17 cellular contexts compared by ENCODE assay signal in the genomic region with DNA sequence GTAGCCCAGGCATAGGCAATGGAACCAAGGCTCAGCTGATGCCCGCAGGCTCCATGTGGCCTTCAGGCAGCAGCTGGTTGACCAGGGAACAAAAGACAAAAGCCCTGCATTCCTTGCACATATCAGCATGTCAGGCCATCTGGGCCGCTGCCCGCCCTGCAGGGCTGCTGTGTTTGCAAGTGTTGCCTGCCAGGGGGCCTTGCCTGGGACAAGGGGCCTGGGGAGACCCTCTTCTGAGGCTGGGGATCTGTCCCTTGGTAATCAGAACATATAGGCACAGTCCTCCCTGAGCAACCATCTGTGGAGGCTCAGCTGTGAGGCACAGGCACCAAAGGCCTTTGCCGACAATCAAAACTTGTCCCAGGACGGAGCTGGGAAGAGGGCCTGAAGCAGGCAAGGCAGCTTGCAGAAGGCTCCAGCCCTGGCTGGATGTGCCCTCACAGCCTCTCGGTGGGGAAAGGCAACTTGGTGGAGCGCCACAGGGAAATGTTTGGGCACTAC.
DNase-seq lines count a peak whose midpoint lies in the region; ATAC-seq, FAIRE-seq and TF ChIP-seq lines count a peak whose summit lies in the region.
"Had no signal": no experiment of that assay in that cellular context is flagged by ENCODE, and none has a peak within 500 bp of the region (broad histone marks: within the 10 kb centered on the region; RNA-seq: fewer than 3 reads in every experiment).

No MANE protein-coding gene starts in this region.

- H3K4me1 Mint-ChIP-seq in H9: peaks cover 20 to 24% of the 10 kb centered on the region in 2 experiments
- H3K4me1 Mint-ChIP-seq in osteocyte (ENCODE audit: unreplicated experiment): peaks cover 15% of the 10 kb centered on the region

- H4K91ac ChIP-seq in H9 (ENCODE audit: insufficient read length, low read depth, low read length) (no peak overlapping the region), H1 (replicated peaks; ENCODE audit: insufficient read length, low read length) (no peak overlapping the region)

- H4K20me1 ChIP-seq in H9 (ENCODE audit: control insufficient read depth, insufficient read depth, insufficient read length): no peaks in the 10 kb centered on the region
- H4K20me1 ChIP-seq in H1 (replicated peaks in 1 of 2; ENCODE audit: control insufficient read depth in 1 of 2, insufficient read depth in 2 of 2, low read length in 2 of 2): no peaks in the 10 kb centered on the region

- H3K14ac ChIP-seq in H9 (ENCODE audit: insufficient read depth, low read length) (no peak overlapping the region), H1 (ENCODE audit: insufficient read length) (no peak overlapping the region)

- H2BK12ac ChIP-seq in H9 (ENCODE audit: insufficient read length, low read depth, low read length): no peak overlapping the region
- H2BK12ac ChIP-seq in H1 (ENCODE audit: low read depth, low read length): no peak overlapping the region

- no peak for FAIRE-seq in H1 (lab: Jason Lieb, UNC)

- H3K4me3 Mint-ChIP-seq in H9: no peak overlapping the region
- no peak overlapping the region for H3K4me3 Mint-ChIP-seq in osteocyte (ENCODE audit: unreplicated experiment)
- H3K4me3 Mint-ChIP-seq: activated T-helper 17 cell treated with anti-CD3 and anti-CD28 coated beads, Interleukin-2, amount 50 U/mL, for 72 hours; dendritic cell treated with granulocyte-macrophage colony-stimulating factor and Interleukin-4, amounts not matched to agents 40 ng/mL and 50 ng/mL, for 4 days; stimulated activated naive B cell treated with anti-CD40 and anti-IgM and Interleukin-4, amounts not matched to agents 10 μg/mL and 1 μg/mL and 100 μg/mL, for 72 hours had no signal

- no peak for ATAC-seq in GM18861 (IDR thresholded peaks at IDR 0.05; ENCODE audit: unreplicated experiment)
- no peak for ATAC-seq in HG02970 (IDR thresholded peaks at IDR 0.05; ENCODE audit: low FRiP score, unreplicated experiment)
- ATAC-seq: activated T-helper 17 cell treated with anti-CD3 and anti-CD28 coated beads, Interleukin-2, amount 50 U/mL, for 72 hours; stimulated activated naive B cell treated with anti-CD40 and anti-IgM and Interleukin-4, amounts not matched to agents 10 μg/mL and 1 μg/mL and 100 μg/mL, for 72 hours had no signal

- no peaks in the 10 kb centered on the region for H3K9me3 ChIP-seq in BE2C
- H3K9me3 ChIP-seq in H9 (ENCODE audit: control insufficient read depth, low read depth, low read length): no peaks in the 10 kb centered on the region
- no peaks in the 10 kb centered on the region for H3K9me3 ChIP-seq in H1 (ENCODE audit: insufficient read depth in 2 of 2, low read depth in 1 of 2, low read length in 1 of 2)
- H3K9me3 ChIP-seq in tibial nerve: no peaks in the 10 kb centered on the region
- H3K9me3 ChIP-seq: thyroid gland had no signal

- CTCF ChIA-PET in H1 (lab: Charles Lee; ENCODE audit: partially characterized antibody): interaction anchor here (1.0 to 5.2 kb wide), 11 partner anchors 10 to 443 kb away, joined by 3 to 24 read pairs (median 4); no protein-coding TSS in a partner anchor

- POLR2A ChIA-PET in H1 (lab: Charles Lee; ENCODE audit: partially characterized antibody): interaction anchor here (1.4 kb wide), 1 partner anchor 9 kb away, joined by 3 read pairs; no protein-coding TSS in a partner anchor

- H3K18ac ChIP-seq in H9 (ENCODE audit: insufficient read length, low read depth, low read length) (no peak overlapping the region), H1 (ENCODE audit: extremely low read depth, low read length) (no peak overlapping the region; the same call in 1 of the 2 replicates)

- no peak overlapping the region for H2AK5ac ChIP-seq in H9 (ENCODE audit: insufficient read length, low read length)
- H2AK5ac ChIP-seq in H1 (ENCODE audit: low read depth, low read length): no peak overlapping the region

- H3K79me2 ChIP-seq in H9 (ENCODE audit: insufficient read depth, low read length): no peaks in the 10 kb centered on the region
- no peaks in the 10 kb centered on the region for H3K79me2 ChIP-seq in H1 (ENCODE audit: control insufficient read depth in 1 of 2, insufficient read depth in 2 of 2, low read length in 2 of 2)

- H3K9ac ChIP-seq in H9 (ENCODE audit: extremely low read depth, insufficient read length, low read length) (no peak overlapping the region), H1 (replicated peaks in 1 of 4; ENCODE audit: extremely low read depth in 1 of 4, low read depth in 3 of 4, low read length in 3 of 4) (no peak overlapping the region)

- H3K27ac Mint-ChIP-seq in H9 (no peak overlapping the region), osteocyte (ENCODE audit: unreplicated experiment) (no peak overlapping the region)
- H3K27ac Mint-ChIP-seq: activated T-helper 17 cell treated with anti-CD3 and anti-CD28 coated beads, Interleukin-2, amount 50 U/mL, for 72 hours; dendritic cell treated with granulocyte-macrophage colony-stimulating factor and Interleukin-4, amounts not matched to agents 40 ng/mL and 50 ng/mL, for 4 days; stimulated activated naive B cell treated with anti-CD40 and anti-IgM and Interleukin-4, amounts not matched to agents 10 μg/mL and 1 μg/mL and 100 μg/mL, for 72 hours had no signal

- H3K27me3 Mint-ChIP-seq in H9 (ENCODE audit: low read depth): peaks cover 48% of the 10 kb centered on the region
- peaks cover 41% of the 10 kb centered on the region for H3K27me3 Mint-ChIP-seq in osteocyte (ENCODE audit: unreplicated experiment)

- peaks cover 12% of the 10 kb centered on the region for H3K4me1 ChIP-seq in BE2C
- H3K4me1 ChIP-seq in H9 (ENCODE audit: insufficient read depth, low read length): no peaks in the 10 kb centered on the region
- H3K4me1 ChIP-seq in H1 (replicated peaks in 1 of 4; ENCODE audit: control insufficient read depth in 3 of 4, insufficient read depth in 4 of 4, low read length in 3 of 4): peaks cover 0 to 9% (median 6%) of the 10 kb centered on the region in 4 experiments; a peak in 3 of 7 replicates
- peaks cover 0 to 24% (median 19%) of the 10 kb centered on the region in 4 donors for H3K4me1 ChIP-seq in tibial nerve

- H2BK5ac ChIP-seq in H9 (ENCODE audit: insufficient read length, low read length): no peak overlapping the region
- H2BK5ac ChIP-seq in H1 (ENCODE audit: low read depth, low read length): no peak overlapping the region

- H3T11ph ChIP-seq in H9 (ENCODE audit: low read length): no peak overlapping the region

- H3K23me2 ChIP-seq in H9 (ENCODE audit: insufficient read length, low read depth, low read length, poor library complexity, severe bottlenecking) (peaks cover 10% of the 10 kb centered on the region), H1 (ENCODE audit: low read depth, low read length) (peaks cover 11% of the 10 kb centered on the region; the same call in 1 of the 2 replicates)

- TF ChIP-seq RAD21 in H1 (IDR thresholded peaks at IDR 0.05 in 1 of 2, conservative IDR thresholded peaks at IDR 0.05 in 1 of 2; ENCODE audit: low read depth in 2 of 2, low read length in 2 of 2): no peak

- H4K5ac ChIP-seq in H9 (ENCODE audit: insufficient read length, low read depth, low read length) (no peak overlapping the region), H1 (ENCODE audit: insufficient read length, low read depth, low read length) (no peak overlapping the region)

- H3K4me3 ChIP-seq in BE2C (ENCODE audit: low read depth, low read length) (no peak overlapping the region), H1 (ENCODE audit: extremely low read depth in 1 of 4, insufficient read depth in 2 of 4, low read depth in 3 of 4, low read length in 4 of 4) (no peak overlapping the region), tibial nerve (no peak overlapping the region)
- H3K4me3 ChIP-seq: thyroid gland had no signal

- WGBS in H9 (ENCODE audit: extremely low coverage, insufficient read length, low lambda C conversion rate): no CpG with 5 or more reads among the region's 7 CpGs
- 72% methylated on average over 7 of the region's 7 CpGs; no CpG with 5 or more reads in 1 of the 2 experiments for WGBS in H1 (ENCODE audit: extremely low coverage in 1 of 2, insufficient coverage in 1 of 2, insufficient read length in 1 of 2, insufficient replicate concordance in 2 of 2, low coverage in 1 of 2, low lambda C conversion rate in 2 of 2, missing lambda C conversion rate in 1 of 2), 2 experiments
- 69 to 76% methylated on average over 6 to 7 of the region's 7 CpGs for WGBS in tibial nerve, 2 donors

- H2AFZ ChIP-seq in H9 (ENCODE audit: low read length) (no peak overlapping the region), H1 (ENCODE audit: low read length) (no peak overlapping the region)

- TF ChIP-seq EP300 in H1 (IDR thresholded peaks at IDR 0.05; ENCODE audit: borderline replicate concordance in 1 of 2, low read depth in 2 of 2, low read length in 2 of 2) (no peak), tibial nerve (IDR thresholded peaks at IDR 0.05) (no peak)

- peak; percentile 17 for DNase-seq in BE2C
- peak; percentile 58 for DNase-seq in H9
- DNase-seq in H1 (ENCODE audit: low read depth in 1 of 2, low spot score in 2 of 2): no peak
- peak; percentile 78 for DNase-seq in osteocyte (ENCODE audit: extremely low spot score, unreplicated experiment)
- DNase-seq in NCI-H446 treated with DMSO at 0.1 percent for 48 hours (lab: John Stamatoyannopoulos, UW): no peak
- DNase-seq in tibial nerve (ENCODE audit: low spot score in 2 of 2): no peak
- DNase-seq: DMS79 treated with DMSO at 0.1 percent for 48 hours; NCI-H1092; NCI-H2107; Right ventricle myocardium superior; stimulated activated naive B cell treated with anti-CD40 and anti-IgM and Interleukin-4, amounts not matched to agents 10 μg/mL and 1 μg/mL and 100 μg/mL, for 72 hours; thyroid gland had no signal

- H3K27ac ChIP-seq in H9 (ENCODE audit: insufficient read length, low read depth, low read length): no peak overlapping the region
- no peak overlapping the region for H3K27ac ChIP-seq in H1 (ENCODE audit: low read depth, low read length)
- H3K27ac ChIP-seq in tibial nerve: no peak overlapping the region
- H3K27ac ChIP-seq: thyroid gland, VCaP had no signal

- H2BK120ac ChIP-seq in H9 (ENCODE audit: low read depth, low read length, poor library complexity, severe bottlenecking): no peak overlapping the region
- H2BK120ac ChIP-seq in H1 (replicated peaks; ENCODE audit: low read depth, low read length): no peak overlapping the region

- H4K8ac ChIP-seq in H9 (replicated peaks; ENCODE audit: insufficient read length, low read depth, low read length) (no peak overlapping the region), H1 (ENCODE audit: extremely low read depth, insufficient read depth, low read length) (no peak overlapping the region)

- H3K56ac ChIP-seq in H9 (ENCODE audit: insufficient read length, low read depth, low read length) (no peak overlapping the region), H1 (replicated peaks; ENCODE audit: insufficient read length, low read depth, low read length) (no peak overlapping the region)

- H2BK20ac ChIP-seq in H9 (ENCODE audit: low read depth, low read length, poor library complexity, severe bottlenecking) (no peak overlapping the region), H1 (ENCODE audit: low read length) (no peak overlapping the region)

- no peaks in the 10 kb centered on the region for H3K79me1 ChIP-seq in H9 (ENCODE audit: insufficient read depth, low read depth, low read length, poor library complexity, severe bottlenecking)
- H3K79me1 ChIP-seq in H1 (ENCODE audit: low read depth, low read length): no peaks in the 10 kb centered on the region

- no peak for TF ChIP-seq CTCF in BE2C (IDR thresholded peaks at IDR 0.05; ENCODE audit: low read depth, low read length)
- no peak for TF ChIP-seq CTCF in H9 (conservative IDR thresholded peaks at IDR 0.05)
- no peak for TF ChIP-seq CTCF in H1 (IDR thresholded peaks at IDR 0.05; ENCODE audit: control extremely low read depth in 1 of 3, insufficient read depth in 1 of 3, low read depth in 1 of 3, low read length in 3 of 3)
- no peak for TF ChIP-seq CTCF in osteocyte (IDR thresholded peaks at IDR 0.05)
- TF ChIP-seq CTCF in tibial nerve (IDR thresholded peaks at IDR 0.05): no peak

- H3K4ac ChIP-seq in H9 (ENCODE audit: low read depth, low read length) (no peak overlapping the region), H1 (replicated peaks; ENCODE audit: insufficient read length, low read depth, low read length) (no peak overlapping the region)

- TF ChIP-seq POLR2A in H1 (IDR thresholded peaks at IDR 0.05; ENCODE audit: control extremely low read depth in 1 of 2, low read depth in 2 of 2, low read length in 2 of 2) (no peak), tibial nerve (IDR thresholded peaks at IDR 0.05) (no peak)

- no peaks in the 10 kb centered on the region; a peak in 1 of 5 replicates for H3K9me3 Mint-ChIP-seq in H9
- H3K9me3 Mint-ChIP-seq in osteocyte (ENCODE audit: unreplicated experiment): no peaks in the 10 kb centered on the region
- H3K9me3 Mint-ChIP-seq: activated T-helper 17 cell treated with anti-CD3 and anti-CD28 coated beads, Interleukin-2, amount 50 U/mL, for 72 hours; dendritic cell treated with granulocyte-macrophage colony-stimulating factor and Interleukin-4, amounts not matched to agents 40 ng/mL and 50 ng/mL, for 4 days had no signal

- no peaks in the 10 kb centered on the region for H3K36me3 Mint-ChIP-seq in H9 (ENCODE audit: insufficient read depth in 1 of 3, low read depth in 3 of 3)
- no peaks in the 10 kb centered on the region for H3K36me3 Mint-ChIP-seq in osteocyte (ENCODE audit: unreplicated experiment)
- H3K36me3 Mint-ChIP-seq: stimulated activated naive B cell treated with anti-CD40 and anti-IgM and Interleukin-4, amounts not matched to agents 10 μg/mL and 1 μg/mL and 100 μg/mL, for 72 hours had no signal

- H2BK15ac ChIP-seq in H9 (ENCODE audit: low read depth, low read length) (no peak overlapping the region), H1 (ENCODE audit: low read length) (0 out of 2 replicates have a peak overlapping the region, but pooled peaks have one; percentile 61)

- H3K4me2 ChIP-seq in H9 (ENCODE audit: insufficient read depth, insufficient read length, low read length): no peak overlapping the region
- H3K4me2 ChIP-seq in H1 (ENCODE audit: insufficient read depth in 1 of 2, low read depth in 2 of 2, low read length in 2 of 2): no peak overlapping the region

- no peak overlapping the region for H3K23ac ChIP-seq in H9 (ENCODE audit: insufficient read length, low read depth, low read length)
- H3K23ac ChIP-seq in H1 (ENCODE audit: insufficient read length): no peak overlapping the region

- H3K36me3 ChIP-seq in BE2C: no peaks in the 10 kb centered on the region
- H3K36me3 ChIP-seq in H1 (ENCODE audit: control insufficient read depth in 2 of 4, insufficient read depth in 4 of 4, low read length in 3 of 4): no peaks in the 10 kb centered on the region
- H3K36me3 ChIP-seq in tibial nerve: no peaks in the 10 kb centered on the region
- H3K36me3 ChIP-seq: thyroid gland had no signal

- H3K27me3 ChIP-seq in BE2C (no peaks in the 10 kb centered on the region), H9 (ENCODE audit: insufficient read depth, low read length) (peaks cover 2% of the 10 kb centered on the region; the same call in 1 of the 2 replicates), H1 (replicated peaks in 1 of 4; ENCODE audit: control insufficient read depth in 3 of 4, extremely low read depth in 1 of 4, insufficient read depth in 3 of 4, low read length in 3 of 4) (peaks cover 10 to 27% (median 23%) of the 10 kb centered on the region in 4 experiments; a peak in 6 of 7 replicates), tibial nerve (peaks cover 0 to 57% of the 10 kb centered on the region in 2 donors)

Comparison
In these comparisons a context has a peak if more than half of its experiments do, and no peak if none do; other contexts are left out.
1. DNase-seq: peak in BE2C (single experiment), H9 (single experiment) and osteocyte (single experiment); none in H1 (0 of 2), NCI-H446 treated with DMSO at 0.1 percent for 48 hours (single experiment) and tibial nerve (0 of 2).